Comparison of ENCODE assay signal across 23 cellular contexts in the genomic region with DNA sequence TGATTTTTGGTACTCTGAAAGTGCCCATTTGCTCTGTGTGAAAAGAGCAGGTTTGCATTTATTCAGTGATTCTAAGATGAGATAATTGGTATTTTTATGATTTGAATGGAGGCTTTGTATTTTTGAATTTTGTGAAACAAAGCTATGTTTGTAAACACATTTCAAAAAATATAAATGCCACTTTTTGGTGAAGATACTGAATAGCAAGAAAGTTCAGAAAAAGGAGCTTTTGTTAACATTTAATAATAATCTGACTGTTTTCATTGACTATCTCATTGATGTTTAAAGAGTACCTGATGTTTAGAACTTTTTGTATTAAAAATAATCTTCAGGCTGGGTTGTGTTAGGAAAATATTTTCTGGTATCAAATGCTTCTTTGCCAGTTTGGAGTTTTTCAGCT.
"Had no signal": no experiment of that assay in that cellular context is flagged by ENCODE, and none has a peak within 500 bp of the region (broad histone marks: within the 10 kb centered on the region; RNA-seq: fewer than 3 reads in every experiment).

No MANE protein-coding gene starts in this region.

- H3K27ac Mint-ChIP-seq: activated naive CD4-positive, alpha-beta T cell treated with anti-CD3 and anti-CD28 coated beads, Interleukin-2, amount 50 U/mL, for 72 hours; activated T-cell treated with anti-CD3 and anti-CD28 coated beads, Interleukin-2, amount 50 U/mL, for 24 hours; stimulated activated effector memory CD8-positive, alpha-beta T cell treated with anti-CD3 and anti-CD28 coated beads, Interleukin-12 subunit alpha, Interleukin-12 subunit beta, amount 100 ng/mL, for 72 hours; type B pancreatic cell had no signal

- H3K9me3 Mint-ChIP-seq: activated T-helper 17 cell treated with anti-CD3 and anti-CD28 coated beads, Interleukin-2, amount 50 U/mL, for 72 hours; central memory CD8-positive, alpha-beta T cell had no signal

- H3K36me3 ChIP-seq: brain microvascular endothelial cell, colonic mucosa, left lung, neutrophil, pancreas, stomach, thoracic aorta had no signal

- H3K27me3 ChIP-seq: ascending aorta, brain microvascular endothelial cell, colonic mucosa, left lung, neutrophil, pancreas, SJSA1, stomach had no signal

- H3K9me3 ChIP-seq: colonic mucosa, neutrophil, pancreas had no signal

- DNase-seq: activated CD4-positive, CD25-positive, alpha-beta regulatory T cell treated with anti-CD3 and anti-CD28 coated beads, Interleukin-2, amount 50 U/mL, for 72 hours; activated T-cell treated with anti-CD3 and anti-CD28 coated beads, Interleukin-2, amount 50 U/mL, for 24 hours; brain microvascular endothelial cell; colonic mucosa; kidney; left lung; natural killer cell; pancreas; small intestine; stimulated activated CD4-positive, alpha-beta T cell treated with anti-CD3 and anti-CD28 coated beads, Interleukin-2, amount 100 ng/mL, for 24 hours; stomach had no signal

- H3K36me3 Mint-ChIP-seq: stimulated activated effector memory CD8-positive, alpha-beta T cell treated with anti-CD3 and anti-CD28 coated beads, Interleukin-12 subunit alpha, Interleukin-12 subunit beta, amount 100 ng/mL, for 72 hours had no signal

- ATAC-seq: activated naive CD4-positive, alpha-beta T cell treated with anti-CD3 and anti-CD28 coated beads, Interleukin-2, amount 50 U/mL, for 72 hours; activated T-helper 17 cell treated with anti-CD3 and anti-CD28 coated beads, Interleukin-2, amount 50 U/mL, for 72 hours; left lung; natural killer cell; pancreas; sciatic nerve; stimulated activated effector memory CD8-positive, alpha-beta T cell treated with anti-CD3 and anti-CD28 coated beads, Interleukin-12 subunit alpha, Interleukin-12 subunit beta, amount 100 ng/mL, for 72 hours had no signal

- H3K4me3 ChIP-seq: ascending aorta, colonic mucosa, left lung, lung, pancreas, SJSA1, stomach, thoracic aorta had no signal

- H3K27ac ChIP-seq: ascending aorta, brain microvascular endothelial cell, colonic mucosa, left lung, neutrophil, pancreas, SJSA1, stomach, thoracic aorta, WERI-Rb-1 had no signal

- H3K4me3 Mint-ChIP-seq: activated T-cell treated with anti-CD3 and anti-CD28 coated beads, Interleukin-2, amount 50 U/mL, for 24 hours; activated T-helper 17 cell treated with anti-CD3 and anti-CD28 coated beads, Interleukin-2, amount 50 U/mL, for 72 hours; central memory CD8-positive, alpha-beta T cell; natural killer cell; stimulated activated effector memory CD8-positive, alpha-beta T cell treated with anti-CD3 and anti-CD28 coated beads, Interleukin-12 subunit alpha, Interleukin-12 subunit beta, amount 100 ng/mL, for 72 hours; type B pancreatic cell had no signal

- H3K27me3 Mint-ChIP-seq: activated T-cell treated with anti-CD3 and anti-CD28 coated beads, Interleukin-2, amount 50 U/mL, for 24 hours; activated T-helper 17 cell treated with anti-CD3 and anti-CD28 coated beads, Interleukin-2, amount 50 U/mL, for 72 hours; central memory CD8-positive, alpha-beta T cell; type B pancreatic cell had no signal

- H3K4me1 ChIP-seq: colonic mucosa, SJSA1 had no signal
